Comparison of ENCODE assay signal across 17 cellular contexts in genomic region chr3:42519568-42519962, GRCh38. TPM values are rescaled to one million over a fixed set of nuclear protein-coding genes. Genes with fewer than 3 reads are reported as not detected.
A peak's percentile ranks its signal among the peaks of the same experiment; 100 is the strongest.
DNase-seq lines count a peak whose midpoint lies in the region; ATAC-seq and TF ChIP-seq lines count a peak whose summit lies in the region.
"Had no signal": no experiment of that assay in that cellular context is flagged by ENCODE, and none has a peak within 500 bp of the region (broad histone marks: within the 10 kb centered on the region; RNA-seq: fewer than 3 reads in every experiment).

No MANE protein-coding gene starts in this region.

- CTCF ChIA-PET in activated CD4-positive, alpha-beta memory T cell treated with anti-CD3 and anti-CD28 coated beads, Interleukin-2, amount 10 ng/mL, durations not matched to agents 7 days and 5 days (lab: Charles Lee): interaction anchor here (0.8 to 1.2 kb wide), 3 partner anchors 18 to 30 kb away, joined by 3 read pairs; no protein-coding TSS in a partner anchor

- peaks cover 40% of the 10 kb centered on the region for H3K4me1 Mint-ChIP-seq in activated naive CD4-positive, alpha-beta T cell treated with anti-CD3 and anti-CD28 coated beads, Interleukin-2, amount 50 U/mL, for 24 hours
- H3K4me1 Mint-ChIP-seq in activated CD4-positive, alpha-beta memory T cell treated with anti-CD3 and anti-CD28 coated beads, Interleukin-2, amount 10 ng/mL, durations not matched to agents 7 days and 5 days: peaks cover 30% of the 10 kb centered on the region
- H3K4me1 Mint-ChIP-seq in endothelial cell (ENCODE audit: unreplicated experiment): peaks cover 25% of the 10 kb centered on the region
- H3K4me1 Mint-ChIP-seq in stimulated activated naive CD8-positive, alpha-beta T cell treated with anti-CD3 and anti-CD28 coated beads, Interleukin-15, amount 100 ng/mL, for 72 hours: peaks cover 20% of the 10 kb centered on the region

- no peak for DNase-seq in activated naive CD4-positive, alpha-beta T cell treated with anti-CD3 and anti-CD28 coated beads, Interleukin-2, amount 50 U/mL, for 16 hours
- no peak for DNase-seq in activated CD4-positive, alpha-beta memory T cell treated with anti-CD3 and anti-CD28 coated beads, Interleukin-2, amount 10 ng/mL, durations not matched to agents 7 days and 5 days
- DNase-seq in endothelial cell (ENCODE audit: low spot score): no peak
- DNase-seq in stimulated activated naive CD8-positive, alpha-beta T cell treated with anti-CD3 and anti-CD28 coated beads, Interleukin-15, amount 100 ng/mL, for 72 hours: peak in 1 of 2 donors; percentile 30
- DNase-seq in NK-92 (lab: John Stamatoyannopoulos, UW; ENCODE audit: unreplicated experiment): no peak
- no peak for DNase-seq in NCI-H510A treated with DMSO at 0.1 percent for 48 hours (lab: John Stamatoyannopoulos, UW)
- DNase-seq: activated CD4-positive, CD25-positive, alpha-beta regulatory T cell; amniotic stem cell; IMR-90; NCI-H1436 treated with DMSO at 0.1 percent for 48 hours; NCI-H774; thyroid gland had no signal

- peaks cover 15% of the 10 kb centered on the region for H3K36me3 Mint-ChIP-seq in activated naive CD4-positive, alpha-beta T cell treated with anti-CD3 and anti-CD28 coated beads, Interleukin-2, amount 50 U/mL, for 24 hours
- H3K36me3 Mint-ChIP-seq in activated CD4-positive, alpha-beta memory T cell treated with anti-CD3 and anti-CD28 coated beads, Interleukin-2, amount 10 ng/mL, durations not matched to agents 7 days and 5 days (ENCODE audit: low read depth): peaks cover 4% of the 10 kb centered on the region
- H3K36me3 Mint-ChIP-seq in endothelial cell (ENCODE audit: low read depth, unreplicated experiment): no peaks in the 10 kb centered on the region

- POLR2A ChIA-PET in activated CD4-positive, alpha-beta memory T cell treated with anti-CD3 and anti-CD28 coated beads, Interleukin-2, amount 10 ng/mL, durations not matched to agents 7 days and 5 days (lab: Charles Lee): no interaction called here

- peak overlapping the region; percentile 23 for H3K4me3 Mint-ChIP-seq in activated naive CD4-positive, alpha-beta T cell treated with anti-CD3 and anti-CD28 coated beads, Interleukin-2, amount 50 U/mL, for 24 hours
- H3K4me3 Mint-ChIP-seq in activated CD4-positive, alpha-beta memory T cell treated with anti-CD3 and anti-CD28 coated beads, Interleukin-2, amount 10 ng/mL, durations not matched to agents 7 days and 5 days: no peak overlapping the region
- no peak overlapping the region for H3K4me3 Mint-ChIP-seq in endothelial cell (ENCODE audit: unreplicated experiment)
- peak overlapping the region; percentile 47 to 58 for H3K4me3 Mint-ChIP-seq in stimulated activated naive CD8-positive, alpha-beta T cell treated with anti-CD3 and anti-CD28 coated beads, Interleukin-15, amount 100 ng/mL, for 72 hours
- H3K4me3 Mint-ChIP-seq: central memory CD8-positive, alpha-beta T cell had no signal

- no peaks in the 10 kb centered on the region for H3K27me3 Mint-ChIP-seq in activated naive CD4-positive, alpha-beta T cell treated with anti-CD3 and anti-CD28 coated beads, Interleukin-2, amount 50 U/mL, for 24 hours
- H3K27me3 Mint-ChIP-seq in activated CD4-positive, alpha-beta memory T cell treated with anti-CD3 and anti-CD28 coated beads, Interleukin-2, amount 10 ng/mL, durations not matched to agents 7 days and 5 days: no peaks in the 10 kb centered on the region
- H3K27me3 Mint-ChIP-seq in endothelial cell (ENCODE audit: unreplicated experiment): peaks cover 2% of the 10 kb centered on the region
- no peaks in the 10 kb centered on the region for H3K27me3 Mint-ChIP-seq in stimulated activated naive CD8-positive, alpha-beta T cell treated with anti-CD3 and anti-CD28 coated beads, Interleukin-15, amount 100 ng/mL, for 72 hours
- H3K27me3 Mint-ChIP-seq: central memory CD8-positive, alpha-beta T cell had no signal

- TF ChIP-seq CTCF in endothelial cell (IDR thresholded peaks at IDR 0.05; ENCODE audit: unreplicated experiment): no peak

- ATAC-seq in stimulated activated naive CD8-positive, alpha-beta T cell treated with anti-CD3 and anti-CD28 coated beads, Interleukin-15, amount 100 ng/mL, for 72 hours: peak; percentile 92
- no peak for ATAC-seq in GM21786 (IDR thresholded peaks at IDR 0.05; ENCODE audit: unreplicated experiment)
- ATAC-seq: left lobe of liver had no signal

- no peaks in the 10 kb centered on the region for H3K9me3 Mint-ChIP-seq in activated naive CD4-positive, alpha-beta T cell treated with anti-CD3 and anti-CD28 coated beads, Interleukin-2, amount 50 U/mL, for 24 hours
- no peaks in the 10 kb centered on the region for H3K9me3 Mint-ChIP-seq in activated CD4-positive, alpha-beta memory T cell treated with anti-CD3 and anti-CD28 coated beads, Interleukin-2, amount 10 ng/mL, durations not matched to agents 7 days and 5 days
- no peaks in the 10 kb centered on the region for H3K9me3 Mint-ChIP-seq in endothelial cell (ENCODE audit: unreplicated experiment)
- no peaks in the 10 kb centered on the region for H3K9me3 Mint-ChIP-seq in stimulated activated naive CD8-positive, alpha-beta T cell treated with anti-CD3 and anti-CD28 coated beads, Interleukin-15, amount 100 ng/mL, for 72 hours
- H3K9me3 Mint-ChIP-seq: central memory CD8-positive, alpha-beta T cell had no signal

- peak overlapping the region; percentile 88 for H3K27ac Mint-ChIP-seq in activated naive CD4-positive, alpha-beta T cell treated with anti-CD3 and anti-CD28 coated beads, Interleukin-2, amount 50 U/mL, for 24 hours
- peak overlapping the region; percentile 1 for H3K27ac Mint-ChIP-seq in activated CD4-positive, alpha-beta memory T cell treated with anti-CD3 and anti-CD28 coated beads, Interleukin-2, amount 10 ng/mL, durations not matched to agents 7 days and 5 days
- peak overlapping the region; percentile 79 for H3K27ac Mint-ChIP-seq in endothelial cell (ENCODE audit: unreplicated experiment)
- H3K27ac Mint-ChIP-seq in stimulated activated naive CD8-positive, alpha-beta T cell treated with anti-CD3 and anti-CD28 coated beads, Interleukin-15, amount 100 ng/mL, for 72 hours: peak overlapping the region; percentile 4 to 50

RNA-seq across cellular contexts. Expression of gene VIPR1, which starts 17.1 kb away (rescaled TPM):
- total RNA-seq in activated CD4-positive, alpha-beta memory T cell treated with anti-CD3 and anti-CD28 coated beads, Interleukin-2, amount 10 ng/mL, durations not matched to agents 7 days and 5 days: 1 to 10 TPM; 7.5 to 9.6 TPM
- total RNA-seq in endothelial cell (ENCODE audit: unreplicated experiment): 5.4 TPM
- total RNA-seq: fibroblast of lung, IMR-90 had no signal

Comparison
In these comparisons a context has a peak if more than half of its experiments do, and no peak if none do; other contexts are left out.
1. H3K27ac Mint-ChIP-seq: peak in every context shown above with its lines; median percentile 88 in activated naive CD4-positive, alpha-beta T cell treated with anti-CD3 and anti-CD28 coated beads, Interleukin-2, amount 50 U/mL, for 24 hours; 79 in endothelial cell; 27 in stimulated activated naive CD8-positive, alpha-beta T cell treated with anti-CD3 and anti-CD28 coated beads, Interleukin-15, amount 100 ng/mL, for 72 hours; 1 in activated CD4-positive, alpha-beta memory T cell treated with anti-CD3 and anti-CD28 coated beads, Interleukin-2, amount 10 ng/mL, durations not matched to agents 7 days and 5 days.
2. H3K4me3 Mint-ChIP-seq: peak in activated naive CD4-positive, alpha-beta T cell treated with anti-CD3 and anti-CD28 coated beads, Interleukin-2, amount 50 U/mL, for 24 hours (single experiment) and stimulated activated naive CD8-positive, alpha-beta T cell treated with anti-CD3 and anti-CD28 coated beads, Interleukin-15, amount 100 ng/mL, for 72 hours (2 of 2); none in activated CD4-positive, alpha-beta memory T cell treated with anti-CD3 and anti-CD28 coated beads, Interleukin-2, amount 10 ng/mL, durations not matched to agents 7 days and 5 days (single experiment) and endothelial cell (single experiment).